In the genomic region with DNA sequence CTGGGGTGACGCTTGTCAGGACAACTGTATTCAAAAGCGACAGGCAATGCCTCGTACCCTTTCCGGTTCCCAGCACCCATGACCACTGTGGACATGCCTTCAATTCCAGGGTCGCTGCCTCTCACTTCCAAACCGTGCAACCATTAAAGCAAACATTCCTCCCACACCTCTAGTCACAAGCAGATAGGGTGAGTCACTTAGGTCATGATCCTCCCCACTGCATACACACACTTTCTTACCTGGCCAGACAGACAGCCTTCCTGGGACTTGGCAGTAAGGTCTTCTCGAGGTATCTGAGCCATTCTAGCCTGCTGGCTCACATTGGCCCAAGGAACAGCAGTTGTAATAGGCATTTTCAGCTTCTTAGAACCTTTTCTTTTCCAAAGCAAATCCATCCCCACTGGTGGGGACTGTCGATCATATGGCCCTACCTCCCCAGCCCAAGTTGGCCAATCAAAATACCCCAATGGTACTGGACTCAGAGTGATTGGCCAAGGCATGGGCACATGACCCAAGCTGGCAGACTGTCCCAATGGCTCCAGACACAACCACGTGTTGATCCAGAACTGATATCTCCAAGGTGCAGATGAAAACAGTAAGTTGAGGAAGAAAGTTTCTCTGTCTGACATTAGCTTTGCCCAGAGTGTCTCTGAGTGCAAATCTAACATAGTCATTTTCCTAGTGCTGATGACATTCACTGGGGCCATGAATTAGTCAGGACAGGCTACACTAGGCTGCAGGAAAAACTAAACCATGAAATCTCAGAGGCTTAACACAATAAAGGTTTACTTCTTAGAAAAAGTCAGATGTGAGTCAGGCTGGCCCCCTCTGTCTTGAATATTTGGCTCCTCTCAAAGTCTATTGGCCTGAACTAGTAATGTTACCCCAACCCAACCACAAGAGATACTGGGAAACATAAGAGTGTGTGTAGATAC, we compare ENCODE assay signal across 1 cellular context.
A peak's percentile ranks its signal among the peaks of the same experiment; 100 is the strongest.
TF ChIP-seq lines count a peak whose summit lies in the region.

No MANE protein-coding gene starts in this region.

TF ChIP-seq in K562, 482 proteins besides CTCF, POLR2A, EP300 and RAD21 (continued from another document and continues in another):
- no peak for TF ChIP-seq RBM34 (IDR thresholded peaks at IDR 0.05; ENCODE audit: borderline replicate concordance, insufficient read depth, low read length)
- TF ChIP-seq DMBX1 (CRISPR knock-in tag; IDR thresholded peaks at IDR 0.05; ENCODE audit: borderline replicate concordance): no peak
- TF ChIP-seq PHF20 (IDR thresholded peaks at IDR 0.05; ENCODE audit: partially characterized antibody): no peak
- 0 out of 2 replicates have a peak, but pooled peaks have one; percentile 15 for TF ChIP-seq TCF7 (IDR thresholded peaks at IDR 0.05; ENCODE audit: borderline replicate concordance)
- peak; percentile 80 for TF ChIP-seq MGA (IDR thresholded peaks at IDR 0.05)
- no peak for TF ChIP-seq HNRNPK (IDR thresholded peaks at IDR 0.05; ENCODE audit: low read depth, low read length, poor library complexity, severe bottlenecking)
- no peak for TF ChIP-seq HSF4 (CRISPR knock-in tag; IDR thresholded peaks at IDR 0.05; ENCODE audit: borderline replicate concordance)
- TF ChIP-seq NR2C2 (CRISPR knock-in tag; IDR thresholded peaks at IDR 0.05): no peak
- no peak for TF ChIP-seq NR2C2 (tag; IDR thresholded peaks at IDR 0.05)
- TF ChIP-seq CSDE1 (IDR thresholded peaks at IDR 0.05): no peak
- no peak for TF ChIP-seq HEY1 (CRISPR knock-in tag; IDR thresholded peaks at IDR 0.05; ENCODE audit: borderline replicate concordance)
- TF ChIP-seq JUN (IDR thresholded peaks at IDR 0.05; ENCODE audit: borderline replicate concordance, low read depth, low read length): peak; percentile 76
- no peak for TF ChIP-seq JUN (CRISPR knock-in tag; IDR thresholded peaks at IDR 0.05; ENCODE audit: borderline replicate concordance)
- no peak for TF ChIP-seq ZNF134 (CRISPR knock-in tag; conservative IDR thresholded peaks at IDR 0.05)
- TF ChIP-seq POLR3A (IDR thresholded peaks at IDR 0.05; ENCODE audit: borderline replicate concordance, extremely low read depth, insufficient read depth, insufficient read length): no peak
- TF ChIP-seq HNRNPL (IDR thresholded peaks at IDR 0.05; ENCODE audit: low read depth, low read length): no peak
- TF ChIP-seq GABPA (tag; conservative IDR thresholded peaks at IDR 0.05; ENCODE audit: low read depth): no peak
- TF ChIP-seq CHCHD3 (CRISPR knock-in tag; IDR thresholded peaks at IDR 0.05): no peak
- TF ChIP-seq ZFP36 (IDR thresholded peaks at IDR 0.05; ENCODE audit: low read depth, low read length, partially characterized antibody): no peak
- TF ChIP-seq EHMT2 (IDR thresholded peaks at IDR 0.05): peak; percentile 49; the same call in 1 of the 2 replicates
- no peak for TF ChIP-seq PTRF (tag; IDR thresholded peaks at IDR 0.05)
- TF ChIP-seq TEAD2 (tag; IDR thresholded peaks at IDR 0.05): no peak
- peak; percentile 86 for TF ChIP-seq SMARCA4 (IDR thresholded peaks at IDR 0.05)
- TF ChIP-seq SRSF3 (IDR thresholded peaks at IDR 0.05; ENCODE audit: insufficient read depth, low read length): no peak
- no peak for TF ChIP-seq DIDO1 (tag; IDR thresholded peaks at IDR 0.05; ENCODE audit: low read depth)
- no peak for TF ChIP-seq NR1H2 (CRISPR knock-in tag; IDR thresholded peaks at IDR 0.05)
- no peak for TF ChIP-seq ASH1L (IDR thresholded peaks at IDR 0.05; ENCODE audit: borderline replicate concordance, low read depth, partially characterized antibody)
- TF ChIP-seq ZNF408 (CRISPR knock-in tag; IDR thresholded peaks at IDR 0.05; ENCODE audit: low read depth): no peak
- TF ChIP-seq ZSCAN32 (CRISPR knock-in tag; IDR thresholded peaks at IDR 0.05): no peak
- TF ChIP-seq SMARCA5 (IDR thresholded peaks at IDR 0.05): no peak
- no peak for TF ChIP-seq E4F1 (CRISPR knock-in tag; IDR thresholded peaks at IDR 0.05; ENCODE audit: borderline replicate concordance)
- no peak for TF ChIP-seq ZNF23 (CRISPR knock-in tag; IDR thresholded peaks at IDR 0.05)
- no peak for TF ChIP-seq NR3C1 (CRISPR knock-in tag; IDR thresholded peaks at IDR 0.05)
- TF ChIP-seq ZNF77 (CRISPR knock-in tag; IDR thresholded peaks at IDR 0.05): no peak
- TF ChIP-seq MAFK (IDR thresholded peaks at IDR 0.05; ENCODE audit: low read length): no peak
- no peak for TF ChIP-seq PHTF2 (CRISPR knock-in tag; IDR thresholded peaks at IDR 0.05)
- peak; percentile 89 for TF ChIP-seq RAD51 (IDR thresholded peaks at IDR 0.05; ENCODE audit: borderline replicate concordance, low read depth)
- no peak for TF ChIP-seq FOS (IDR thresholded peaks at IDR 0.05; ENCODE audit: extremely low read depth, insufficient read length)
- TF ChIP-seq ZNF174 (CRISPR knock-in tag; IDR thresholded peaks at IDR 0.05): no peak
- no peak for TF ChIP-seq EWSR1 (IDR thresholded peaks at IDR 0.05; ENCODE audit: borderline replicate concordance, low read depth, partially characterized antibody)
- no peak for TF ChIP-seq ZNF695 (CRISPR knock-in tag; IDR thresholded peaks at IDR 0.05)
- no peak for TF ChIP-seq ZNF143 (CRISPR knock-in tag; IDR thresholded peaks at IDR 0.05)
- TF ChIP-seq ZNF165 (CRISPR knock-in tag; IDR thresholded peaks at IDR 0.05; ENCODE audit: borderline replicate concordance): no peak
- TF ChIP-seq WHSC1 (IDR thresholded peaks at IDR 0.05; ENCODE audit: low read length): no peak
- TF ChIP-seq ZBTB33 (CRISPR knock-in tag; IDR thresholded peaks at IDR 0.05): no peak
- TF ChIP-seq LEF1 (IDR thresholded peaks at IDR 0.05): no peak
- 0 out of 2 replicates have a peak, but pooled peaks have one; percentile 15 for TF ChIP-seq CXXC5 (CRISPR knock-in tag; IDR thresholded peaks at IDR 0.05)
- TF ChIP-seq NFE2 (IDR thresholded peaks at IDR 0.05; ENCODE audit: low read depth): no peak
- no peak for TF ChIP-seq ZBTB43 (CRISPR knock-in tag; IDR thresholded peaks at IDR 0.05)
- no peak for TF ChIP-seq ZFX (CRISPR knock-in tag; IDR thresholded peaks at IDR 0.05)
- no peak for TF ChIP-seq ZNF133 (CRISPR knock-in tag; IDR thresholded peaks at IDR 0.05)
- TF ChIP-seq YBX1 (IDR thresholded peaks at IDR 0.05): no peak
- TF ChIP-seq ZNF717 (CRISPR knock-in tag; IDR thresholded peaks at IDR 0.05): no peak
- no peak for TF ChIP-seq ZNF57 (CRISPR knock-in tag; IDR thresholded peaks at IDR 0.05)
- TF ChIP-seq RUNX1 (IDR thresholded peaks at IDR 0.05; ENCODE audit: low read depth): no peak
- no peak for TF ChIP-seq SP2 (IDR thresholded peaks at IDR 0.05; ENCODE audit: extremely low read depth, low read depth, low read length, poor library complexity, severe bottlenecking)
